In the genomic region with DNA sequence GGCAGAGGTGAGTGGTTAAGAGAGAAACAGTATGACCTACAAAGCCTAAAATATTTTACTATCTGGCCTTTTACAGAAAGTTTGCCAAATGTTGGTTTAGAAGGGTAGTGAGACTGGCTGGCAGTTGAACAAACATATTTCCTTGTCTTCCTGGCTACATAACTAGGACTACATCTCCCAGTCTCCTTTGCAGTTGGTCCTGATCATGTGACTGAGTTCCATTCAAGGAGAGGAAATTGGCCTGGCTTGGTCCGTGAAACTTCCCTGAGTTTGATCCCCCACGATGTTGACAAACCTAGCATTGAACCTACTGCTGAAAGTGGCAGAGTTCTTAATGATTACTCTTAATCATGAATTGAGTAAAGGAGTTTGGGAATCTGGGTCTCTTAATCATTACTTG, we compare ENCODE assay signal across 20 cellular contexts.
DNase-seq lines count a peak whose midpoint lies in the region; ATAC-seq, FAIRE-seq and TF ChIP-seq lines count a peak whose summit lies in the region.
"Had no signal": no experiment of that assay in that cellular context is flagged by ENCODE, and none has a peak within 500 bp of the region (broad histone marks: within the 10 kb centered on the region; RNA-seq: fewer than 3 reads in every experiment).

No MANE protein-coding gene starts in this region.

- peaks cover 2% of the 10 kb centered on the region for H3K27me3 Mint-ChIP-seq in activated naive CD8-positive, alpha-beta T cell treated with anti-CD3 and anti-CD28 coated beads, Interleukin-2, amount 50 U/mL, for 24 hours

- TF ChIP-seq RAD21 in SK-N-SH (IDR thresholded peaks at IDR 0.05; ENCODE audit: low read length), result no peak

- H3K27ac ChIP-seq in SK-N-SH (ENCODE audit: low read depth in 2 of 2, low read length in 1 of 2) (no peak overlapping the region), small intestine (ENCODE audit: low read depth in 1 of 2, low read length in 1 of 2) (no peak overlapping the region)
- H3K27ac ChIP-seq: 22Rv1, left ventricle myocardium inferior, neutrophil, spleen, tibial nerve had no signal

- H3F3A ChIP-seq in SK-N-SH (replicated peaks; ENCODE audit: insufficient read depth), result no peaks in the 10 kb centered on the region

- 80% methylated on average over 2 of the region's 2 CpGs for WGBS in SK-N-SH (ENCODE audit: low lambda C conversion rate)
- 17 to 30% (median 29%) methylated on average over 2 of the region's 2 CpGs for WGBS in small intestine, 3 donors

- peaks cover 0 to 4% of the 10 kb centered on the region in 2 experiments; a peak in 1 of 4 replicates for H3K4me1 ChIP-seq in SK-N-SH (ENCODE audit: control insufficient read depth in 1 of 2, insufficient read depth in 2 of 2, low read depth in 1 of 2, low read length in 1 of 2)
- no peaks in the 10 kb centered on the region for H3K4me1 ChIP-seq in small intestine (ENCODE audit: control insufficient read depth in 2 of 2, insufficient read depth in 1 of 2, low read depth in 1 of 2, low read length in 1 of 2)
- H3K4me1 ChIP-seq: left ventricle myocardium inferior, spleen, tibial nerve had no signal

- H3K4me2 ChIP-seq in SK-N-SH, result no peak overlapping the region

- no peak for TF ChIP-seq CTCF in SK-N-SH (IDR thresholded peaks at IDR 0.05)

- H2AFZ ChIP-seq in SK-N-SH (ENCODE audit: low read depth), result no peak overlapping the region

- no peak for FAIRE-seq in small intestine (lab: Jason Lieb, UNC)
- FAIRE-seq: GM12878, GM19239 had no signal

- no peaks in the 10 kb centered on the region for H3K4me1 Mint-ChIP-seq in activated naive CD8-positive, alpha-beta T cell treated with anti-CD3 and anti-CD28 coated beads, Interleukin-2, amount 50 U/mL, for 24 hours

- POLR2A ChIA-PET in SK-N-SH (lab: Yijun Ruan, JAX), result no interaction called here

- no peak overlapping the region for H3K9ac ChIP-seq in SK-N-SH

- H3K27ac Mint-ChIP-seq in activated naive CD8-positive, alpha-beta T cell treated with anti-CD3 and anti-CD28 coated beads, Interleukin-2, amount 50 U/mL, for 24 hours, result no peak overlapping the region

- no peaks in the 10 kb centered on the region for H3K9me3 ChIP-seq in SK-N-SH
- no peaks in the 10 kb centered on the region for H3K9me3 ChIP-seq in small intestine (ENCODE audit: control insufficient read depth, low read depth)
- H3K9me3 ChIP-seq: left ventricle myocardium inferior, neutrophil, spleen, tibial nerve had no signal

- DNase-seq in DMS 273 (lab: John Stamatoyannopoulos, UW; ENCODE audit: unreplicated experiment), result peak; percentile 50
- DNase-seq in DMS 273 treated with DMSO at 0.1 percent for 48 hours (lab: John Stamatoyannopoulos, UW), result no peak
- DNase-seq in SK-N-SH, result peak; percentile 18
- peak; percentile 30 for DNase-seq in foreskin melanocyte
- peak; percentile 25 for DNase-seq in small intestine
- DNase-seq in activated naive CD8-positive, alpha-beta T cell treated with anti-CD3 and anti-CD28 coated beads, Interleukin-2, amount 50 U/mL, for 24 hours, result no peak
- DNase-seq in NCI-H345 treated with DMSO at 0.1 percent for 48 hours (lab: John Stamatoyannopoulos, UW; ENCODE audit: unreplicated experiment), result no peak
- DNase-seq: activated naive CD4-positive, alpha-beta T cell treated with Interleukin-2 at 50 U/mL for 16 hours; DMS53; H7; left ventricle myocardium inferior; NCI-H2029 treated with DMSO at 0.1 percent for 48 hours; PC-3; spleen had no signal

- no peak for ATAC-seq in activated naive CD8-positive, alpha-beta T cell treated with anti-CD3 and anti-CD28 coated beads, Interleukin-2, amount 50 U/mL, for 24 hours
- no peak for ATAC-seq in HG03378 (IDR thresholded peaks at IDR 0.05; ENCODE audit: unreplicated experiment)
- ATAC-seq: GM12878, PC-3 had no signal

- TF ChIP-seq EP300 in SK-N-SH (IDR thresholded peaks at IDR 0.05; ENCODE audit: borderline replicate concordance in 1 of 2, low read depth in 1 of 2, low read length in 1 of 2), result no peak

- H3K36me3 Mint-ChIP-seq in activated naive CD8-positive, alpha-beta T cell treated with anti-CD3 and anti-CD28 coated beads, Interleukin-2, amount 50 U/mL, for 24 hours (ENCODE audit: low read depth), result no peaks in the 10 kb centered on the region

- no peaks in the 10 kb centered on the region for H3K9me2 ChIP-seq in SK-N-SH

- H3K36me3 ChIP-seq in SK-N-SH (replicated peaks in 1 of 2; ENCODE audit: control insufficient read depth in 1 of 2, insufficient read depth in 2 of 2, low read length in 1 of 2) (peaks cover 0 to 10% of the 10 kb centered on the region in 2 experiments), small intestine (ENCODE audit: control insufficient read depth in 2 of 2, insufficient read depth in 2 of 2, low read length in 2 of 2) (no peaks in the 10 kb centered on the region)
- H3K36me3 ChIP-seq: left ventricle myocardium inferior, neutrophil, spleen, tibial nerve had no signal

- no peak overlapping the region for H3K4me3 Mint-ChIP-seq in activated naive CD8-positive, alpha-beta T cell treated with anti-CD3 and anti-CD28 coated beads, Interleukin-2, amount 50 U/mL, for 24 hours

- CTCF ChIA-PET in SK-N-SH (lab: Yijun Ruan, JAX), result no interaction called here

- H3K9me3 Mint-ChIP-seq in activated naive CD8-positive, alpha-beta T cell treated with anti-CD3 and anti-CD28 coated beads, Interleukin-2, amount 50 U/mL, for 24 hours, result no peaks in the 10 kb centered on the region

- H3K4me3 ChIP-seq in SK-N-SH (ENCODE audit: low read depth in 2 of 2, low read length in 1 of 2) (no peak overlapping the region), small intestine (ENCODE audit: low read depth in 1 of 2, low read length in 2 of 2) (no peak overlapping the region)
- H3K4me3 ChIP-seq: GM12878, left ventricle myocardium inferior, spleen, tibial nerve had no signal

- no peaks in the 10 kb centered on the region for H4K20me1 ChIP-seq in SK-N-SH (ENCODE audit: insufficient read depth)

- H3K27me3 ChIP-seq in SK-N-SH (ENCODE audit: insufficient read depth), result no peaks in the 10 kb centered on the region
- peaks cover 0 to 2% of the 10 kb centered on the region in 2 donors for H3K27me3 ChIP-seq in small intestine (ENCODE audit: control insufficient read depth in 2 of 2, insufficient read depth in 2 of 2, low read length in 2 of 2)
- H3K27me3 ChIP-seq: tibial nerve had no signal

- H3K79me2 ChIP-seq in SK-N-SH (ENCODE audit: insufficient read depth), result no peaks in the 10 kb centered on the region

TF ChIP-seq in SK-N-SH, 30 proteins besides CTCF, POLR2A, EP300 and RAD21:
- no peak for TF ChIP-seq MAX (IDR thresholded peaks at IDR 0.05; ENCODE audit: low read depth)
- no peak for TF ChIP-seq SIN3A (IDR thresholded peaks at IDR 0.05; ENCODE audit: borderline replicate concordance, low read depth, low read length)
- TF ChIP-seq, protein P1, sequence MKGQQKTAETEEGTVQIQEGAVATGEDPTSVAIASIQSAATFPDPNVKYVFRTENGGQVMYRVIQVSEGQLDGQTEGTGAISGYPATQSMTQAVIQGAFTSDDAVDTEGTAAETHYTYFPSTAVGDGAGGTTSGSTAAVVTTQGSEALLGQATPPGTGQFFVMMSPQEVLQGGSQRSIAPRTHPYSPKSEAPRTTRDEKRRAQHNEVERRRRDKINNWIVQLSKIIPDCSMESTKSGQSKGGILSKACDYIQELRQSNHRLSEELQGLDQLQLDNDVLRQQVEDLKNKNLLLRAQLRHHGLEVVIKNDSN (IDR thresholded peaks at IDR 0.05; ENCODE audit: borderline replicate concordance, low read depth), result peak; percentile 89
- TF ChIP-seq RXRA (IDR thresholded peaks at IDR 0.05; ENCODE audit: borderline replicate concordance, low read depth), result no peak

Comparison
In these comparisons a context has a peak if more than half of its experiments do, and no peak if none do; other contexts are left out.
1. DNase-seq: peak in DMS 273 (single experiment), SK-N-SH (single experiment), foreskin melanocyte (single experiment) and small intestine (single experiment); none in DMS 273 treated with DMSO at 0.1 percent for 48 hours (single experiment), activated naive CD8-positive, alpha-beta T cell treated with anti-CD3 and anti-CD28 coated beads, Interleukin-2, amount 50 U/mL, for 24 hours (single experiment) and NCI-H345 treated with DMSO at 0.1 percent for 48 hours (single experiment).